ENCODE assay signal across 8 cellular contexts in genomic region chr14:49621114-49621881, GRCh38. TPM values are rescaled to one million over a fixed set of nuclear protein-coding genes. Genes with fewer than 3 reads are reported as not detected.
A peak's percentile ranks its signal among the peaks of the same experiment; 100 is the strongest.
DNase-seq lines count a peak whose midpoint lies in the region; ATAC-seq and TF ChIP-seq lines count a peak whose summit lies in the region.

No MANE protein-coding gene starts in this region.

- ATAC-seq in GM18499 (IDR thresholded peaks at IDR 0.05; ENCODE audit: insufficient read depth, unreplicated experiment): peak; percentile 1
- ATAC-seq in HG03025 (IDR thresholded peaks at IDR 0.05; ENCODE audit: low FRiP score, unreplicated experiment): peak; percentile 24
- peak; percentile 21 for ATAC-seq in omental fat pad (ENCODE audit: low FRiP score)

- peak; percentile 39 for DNase-seq in AG08395 (ENCODE audit: low spot score)
- peak; percentile 68 to 80 for DNase-seq in NOMO-1 (lab: John Stamatoyannopoulos, UW; ENCODE audit: unreplicated experiment in 2 of 2)
- DNase-seq in activated gamma-delta T cell treated with Interleukin-2 at 50 U/mL for 16 hours: peak; percentile 56
- peak; percentile 86 for DNase-seq in glutamatergic neuron
- no peak for DNase-seq in omental fat pad (ENCODE audit: low spot score)
- DNase-seq in DMS114 treated with DMSO at 0.1 percent for 48 hours (lab: John Stamatoyannopoulos, UW; ENCODE audit: unreplicated experiment): no peak

- H3K4me1 Mint-ChIP-seq in glutamatergic neuron (ENCODE audit: low read depth, unreplicated experiment): peaks cover 5% of the 10 kb centered on the region

- peak overlapping the region; percentile 89 for H3K4me3 Mint-ChIP-seq in glutamatergic neuron (ENCODE audit: unreplicated experiment)

- no peaks in the 10 kb centered on the region for H3K36me3 Mint-ChIP-seq in glutamatergic neuron (ENCODE audit: unreplicated experiment)

- no peak for TF ChIP-seq CTCF in glutamatergic neuron (IDR thresholded peaks at IDR 0.05; ENCODE audit: partially characterized antibody, unreplicated experiment)
- TF ChIP-seq CTCF in omental fat pad (IDR thresholded peaks at IDR 0.05): no peak

- H3K9me3 Mint-ChIP-seq in glutamatergic neuron (ENCODE audit: unreplicated experiment): peaks cover 3% of the 10 kb centered on the region

- H3K27ac Mint-ChIP-seq in glutamatergic neuron (ENCODE audit: unreplicated experiment): peak overlapping the region; percentile 98

- peaks cover 3% of the 10 kb centered on the region for H3K27me3 Mint-ChIP-seq in glutamatergic neuron (ENCODE audit: unreplicated experiment)

RNA-seq across cellular contexts. Expression of gene MGAT2, which starts 0.7 kb away (rescaled TPM):
- 20.6 TPM for total RNA-seq in glutamatergic neuron (ENCODE audit: unreplicated experiment)
- total RNA-seq in omental fat pad: 10 to 100 TPM; 32.3 to 70.6 (median 36.5) TPM

RNA-seq across cellular contexts. Expression of gene RPL36AL, which starts 0.9 kb away (rescaled TPM):
- total RNA-seq in glutamatergic neuron (ENCODE audit: unreplicated experiment) (94.2 TPM), omental fat pad (100 to 1,000 TPM; 150 to 280 (median 234) TPM)

RNA-seq across cellular contexts. Expression of gene DNAAF2, which starts 13.7 kb away (rescaled TPM):
- total RNA-seq in glutamatergic neuron (ENCODE audit: unreplicated experiment) (19.1 TPM), omental fat pad (10 to 100 TPM in 2 of 4 donors, 1 to 10 TPM in 2; 7.2 to 16.5 (median 10.3) TPM)

RNA-seq across cellular contexts. Expression of gene LRR1, which starts 22.6 kb away (rescaled TPM):
- 8.0 TPM for total RNA-seq in glutamatergic neuron (ENCODE audit: unreplicated experiment)
- total RNA-seq in omental fat pad: 10 to 100 TPM in 2 of 4 donors, 1 to 10 TPM in 2; 5.0 to 15.6 (median 8.1) TPM

RNA-seq across cellular contexts. Expression of gene RPS29, which starts 35.1 kb away (rescaled TPM):
- total RNA-seq in glutamatergic neuron (ENCODE audit: unreplicated experiment): 635 TPM
- total RNA-seq in omental fat pad: over 10,000 TPM in 1 of 4 donors, 1,000 to 10,000 TPM in 3; 4,173 to 10,135 (median 9,095) TPM

Comparison
In these comparisons a context has a peak if more than half of its experiments do, and no peak if none do; other contexts are left out.
1. DNase-seq: peak in AG08395 (single experiment), NOMO-1 (2 of 2), activated gamma-delta T cell treated with Interleukin-2 at 50 U/mL for 16 hours (single experiment) and glutamatergic neuron (single experiment); none in omental fat pad (single experiment) and DMS114 treated with DMSO at 0.1 percent for 48 hours (single experiment).
2. Peak in every context shown above with its lines, with median percentiles within 50 percentile points of each other: ATAC-seq.